ENCODE assay signal across 8 cellular contexts in the genomic region with DNA sequence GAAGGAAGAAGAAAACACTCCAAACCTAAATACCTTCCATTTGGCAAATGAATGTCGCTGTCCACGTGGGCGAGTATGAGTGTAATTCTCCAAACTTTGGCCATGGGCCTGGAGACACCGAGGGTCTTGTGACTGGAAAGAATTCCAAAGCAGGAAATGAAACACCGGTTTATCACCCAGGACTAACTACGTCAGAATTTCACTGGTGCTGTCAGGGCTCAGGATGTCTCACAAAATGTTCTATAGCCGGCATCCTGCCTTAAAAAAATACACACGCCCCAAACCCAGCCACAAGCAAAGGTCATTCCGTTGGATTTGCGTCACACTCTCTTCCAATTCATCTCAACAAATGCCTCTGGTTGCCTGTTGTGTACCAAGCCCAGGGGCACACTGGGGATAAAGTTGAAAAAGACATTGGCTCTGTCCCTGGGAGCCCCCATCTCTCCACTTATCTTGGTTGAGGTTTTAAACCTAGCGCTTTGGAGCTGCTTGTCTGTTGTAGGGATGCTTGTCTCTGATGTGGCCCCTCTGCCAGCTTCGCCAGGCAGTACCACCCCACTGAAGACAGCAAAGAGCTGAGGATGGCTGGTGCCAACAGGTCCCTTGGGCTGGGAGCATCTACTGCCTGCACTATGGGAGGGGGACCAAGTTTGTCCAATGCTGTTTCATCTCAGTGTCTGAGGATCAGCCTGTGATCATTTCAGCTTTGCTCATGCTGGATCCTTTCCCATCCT. TPM values are rescaled to one million over a fixed set of nuclear protein-coding genes. Genes with fewer than 3 reads are reported as not detected.
DNase-seq lines count a peak whose midpoint lies in the region; ATAC-seq and TF ChIP-seq lines count a peak whose summit lies in the region.

No MANE protein-coding gene starts in this region.

- peaks cover 29% of the 10 kb centered on the region for H3K9me3 Mint-ChIP-seq in GM23338
- peaks cover 11% of the 10 kb centered on the region for H3K9me3 Mint-ChIP-seq in activated naive CD8-positive, alpha-beta T cell treated with anti-CD3 and anti-CD28 coated beads, Interleukin-2, amount 10 ng/mL, durations not matched to agents 7 days and 5 days

- H3K27ac ChIP-seq in GM23338 (ENCODE audit: low read depth) = no peak overlapping the region
- H3K27ac ChIP-seq in left ventricle myocardium inferior (replicated peaks) = peak overlapping the region; percentile 94
- H3K27ac ChIP-seq in skin epidermis = peak overlapping the region in 18 of 21 experiments; percentile 21 to 85 (median 66)

- peaks cover 11% of the 10 kb centered on the region for H3K4me1 Mint-ChIP-seq in GM23338
- peaks cover 36% of the 10 kb centered on the region for H3K4me1 Mint-ChIP-seq in activated naive CD8-positive, alpha-beta T cell treated with anti-CD3 and anti-CD28 coated beads, Interleukin-2, amount 10 ng/mL, durations not matched to agents 7 days and 5 days

- no peak overlapping the region for H3K4me2 ChIP-seq in GM23338

- 0 out of 2 replicates have a peak overlapping the region, but pooled peaks have one; percentile 17 for H3K27ac Mint-ChIP-seq in GM23338
- H3K27ac Mint-ChIP-seq in activated naive CD8-positive, alpha-beta T cell treated with anti-CD3 and anti-CD28 coated beads, Interleukin-2, amount 10 ng/mL, durations not matched to agents 7 days and 5 days = peak overlapping the region; percentile 84

- DNase-seq in GM23338 (ENCODE audit: low spot score) = no peak
- DNase-seq in activated naive CD8-positive, alpha-beta T cell treated with anti-CD3 and anti-CD28 coated beads, Interleukin-2, amount 10 ng/mL, durations not matched to agents 7 days and 5 days = no peak
- DNase-seq in left ventricle myocardium inferior = no peak
- no peak for DNase-seq in H7
- DNase-seq in NCI-H1092 (lab: John Stamatoyannopoulos, UW) = no peak

- ATAC-seq in GM23338 (no peak), HG03342 (IDR thresholded peaks at IDR 0.05; ENCODE audit: unreplicated experiment) (no peak), HG02642 (IDR thresholded peaks at IDR 0.05; ENCODE audit: poor library complexity, unreplicated experiment) (no peak)
- ATAC-seq in activated naive CD8-positive, alpha-beta T cell treated with anti-CD3 and anti-CD28 coated beads, Interleukin-2, amount 10 ng/mL, durations not matched to agents 7 days and 5 days (ENCODE audit: low read depth) = no peak

- no peaks in the 10 kb centered on the region for H3F3A ChIP-seq in GM23338 (replicated peaks; ENCODE audit: low read depth)

- POLR2A ChIA-PET in activated naive CD8-positive, alpha-beta T cell treated with anti-CD3 and anti-CD28 coated beads, Interleukin-2, amount 10 ng/mL, durations not matched to agents 7 days and 5 days (lab: Charles Lee) = interaction anchor here (1.0 to 3.7 kb wide), 2 partner anchors 31 to 38 kb away, joined by 4 to 13 read pairs; a partner anchor contains a TSS

- intact Hi-C loops in left ventricle myocardium inferior (cut with micrococcal nuclease) = loop anchor here (5.0 kb wide), 1 partner anchor 37 kb away; a partner anchor contains a TSS

- peaks cover 8% of the 10 kb centered on the region for H3K27me3 Mint-ChIP-seq in GM23338 (ENCODE audit: insufficient read depth, low read depth, poor library complexity)
- peaks cover 4% of the 10 kb centered on the region for H3K27me3 Mint-ChIP-seq in activated naive CD8-positive, alpha-beta T cell treated with anti-CD3 and anti-CD28 coated beads, Interleukin-2, amount 10 ng/mL, durations not matched to agents 7 days and 5 days

- no peak for TF ChIP-seq CTCF in GM23338 (conservative IDR thresholded peaks at IDR 0.05; ENCODE audit: low read depth in 2 of 2)
- peak; percentile 12 for TF ChIP-seq CTCF in left ventricle myocardium inferior (IDR thresholded peaks at IDR 0.05; ENCODE audit: borderline replicate concordance)

- H3K4me1 ChIP-seq in GM23338 (ENCODE audit: insufficient read depth) (no peaks in the 10 kb centered on the region), left ventricle myocardium inferior (peaks cover 79% of the 10 kb centered on the region)

- H3K4me3 ChIP-seq in GM23338 (no peak overlapping the region), left ventricle myocardium inferior (peak overlapping the region; percentile 31), skin epidermis (no peak overlapping the region), H7 (ENCODE audit: insufficient read depth, low read depth, low read length) (no peak overlapping the region)

- peaks cover 47% of the 10 kb centered on the region for H3K36me3 Mint-ChIP-seq in GM23338 (ENCODE audit: low read depth)
- H3K36me3 Mint-ChIP-seq in activated naive CD8-positive, alpha-beta T cell treated with anti-CD3 and anti-CD28 coated beads, Interleukin-2, amount 10 ng/mL, durations not matched to agents 7 days and 5 days = peaks cover 14% of the 10 kb centered on the region

- H3K9me3 ChIP-seq in left ventricle myocardium inferior (replicated peaks) = no peaks in the 10 kb centered on the region

- no peaks in the 10 kb centered on the region for H3K27me3 ChIP-seq in GM23338 (ENCODE audit: insufficient read depth)
- H3K27me3 ChIP-seq in left ventricle myocardium inferior (ENCODE audit: low read depth) = no peaks in the 10 kb centered on the region
- H3K27me3 ChIP-seq in H7 (ENCODE audit: control insufficient read depth, insufficient read depth, low read length) = no peaks in the 10 kb centered on the region; the same call in 1 of the 2 replicates

- no peak overlapping the region for H2AFZ ChIP-seq in GM23338

- no peak overlapping the region for H3K4me3 Mint-ChIP-seq in GM23338
- no peak overlapping the region for H3K4me3 Mint-ChIP-seq in activated naive CD8-positive, alpha-beta T cell treated with anti-CD3 and anti-CD28 coated beads, Interleukin-2, amount 10 ng/mL, durations not matched to agents 7 days and 5 days

- H3K79me2 ChIP-seq in GM23338 (replicated peaks; ENCODE audit: insufficient read depth) = no peaks in the 10 kb centered on the region

- H4K20me1 ChIP-seq in GM23338 (replicated peaks; ENCODE audit: insufficient read depth) = no peaks in the 10 kb centered on the region

- H3K9me2 ChIP-seq in GM23338 (ENCODE audit: insufficient read depth) = peaks cover 6% of the 10 kb centered on the region; the same call in 1 of the 2 replicates

- H3K36me3 ChIP-seq in GM23338 (ENCODE audit: insufficient read depth) (peaks cover 6% of the 10 kb centered on the region; the same call in 1 of the 2 replicates), left ventricle myocardium inferior (no peaks in the 10 kb centered on the region), H7 (replicated peaks; ENCODE audit: control insufficient read depth, insufficient read depth, low read length) (peaks cover 3% of the 10 kb centered on the region)

TF ChIP-seq in GM23338, 12 proteins besides CTCF, POLR2A, EP300 and RAD21 (continues in another document):
- TF ChIP-seq, protein P1, sequence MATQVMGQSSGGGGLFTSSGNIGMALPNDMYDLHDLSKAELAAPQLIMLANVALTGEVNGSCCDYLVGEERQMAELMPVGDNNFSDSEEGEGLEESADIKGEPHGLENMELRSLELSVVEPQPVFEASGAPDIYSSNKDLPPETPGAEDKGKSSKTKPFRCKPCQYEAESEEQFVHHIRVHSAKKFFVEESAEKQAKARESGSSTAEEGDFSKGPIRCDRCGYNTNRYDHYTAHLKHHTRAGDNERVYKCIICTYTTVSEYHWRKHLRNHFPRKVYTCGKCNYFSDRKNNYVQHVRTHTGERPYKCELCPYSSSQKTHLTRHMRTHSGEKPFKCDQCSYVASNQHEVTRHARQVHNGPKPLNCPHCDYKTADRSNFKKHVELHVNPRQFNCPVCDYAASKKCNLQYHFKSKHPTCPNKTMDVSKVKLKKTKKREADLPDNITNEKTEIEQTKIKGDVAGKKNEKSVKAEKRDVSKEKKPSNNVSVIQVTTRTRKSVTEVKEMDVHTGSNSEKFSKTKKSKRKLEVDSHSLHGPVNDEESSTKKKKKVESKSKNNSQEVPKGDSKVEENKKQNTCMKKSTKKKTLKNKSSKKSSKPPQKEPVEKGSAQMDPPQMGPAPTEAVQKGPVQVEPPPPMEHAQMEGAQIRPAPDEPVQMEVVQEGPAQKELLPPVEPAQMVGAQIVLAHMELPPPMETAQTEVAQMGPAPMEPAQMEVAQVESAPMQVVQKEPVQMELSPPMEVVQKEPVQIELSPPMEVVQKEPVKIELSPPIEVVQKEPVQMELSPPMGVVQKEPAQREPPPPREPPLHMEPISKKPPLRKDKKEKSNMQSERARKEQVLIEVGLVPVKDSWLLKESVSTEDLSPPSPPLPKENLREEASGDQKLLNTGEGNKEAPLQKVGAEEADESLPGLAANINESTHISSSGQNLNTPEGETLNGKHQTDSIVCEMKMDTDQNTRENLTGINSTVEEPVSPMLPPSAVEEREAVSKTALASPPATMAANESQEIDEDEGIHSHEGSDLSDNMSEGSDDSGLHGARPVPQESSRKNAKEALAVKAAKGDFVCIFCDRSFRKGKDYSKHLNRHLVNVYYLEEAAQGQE (IDR thresholded peaks at IDR 0.05; ENCODE audit: unreplicated experiment) = no peak
- TF ChIP-seq NANOG (IDR thresholded peaks at IDR 0.05; ENCODE audit: borderline replicate concordance) (no peak), ZNF114 (CRISPR knock-in tag; IDR thresholded peaks at IDR 0.05) (no peak)

RNA-seq across cellular contexts. Expression of a gene that starts 31.2 kb away (rescaled TPM):
- total RNA-seq in GM23338 (2014; rRNA removed; shearing (Covaris generic)) = 30.7 and 39.3 TPM in 2 replicates
- 49.8 and 51.3 TPM in 2 replicates for polyA plus RNA-seq in GM23338 (2016; fragmentation: Nextera tagmentation; extraction: Ambion mirVana)
- total RNA-seq in activated naive CD8-positive, alpha-beta T cell treated with anti-CD3 and anti-CD28 coated beads, Interleukin-2, amount 10 ng/mL, durations not matched to agents 7 days and 5 days = 1 to 10 TPM; 1.4 TPM
- total RNA-seq in left ventricle myocardium inferior = 0.80 TPM
- 15.2 and 20.6 TPM in 2 replicates for total RNA-seq in H7 (2014; rRNA removed; shearing (Covaris generic))

RNA-seq across cellular contexts. Expression of a gene that starts 38.1 kb away (rescaled TPM):
- total RNA-seq in GM23338 (2014; rRNA removed; shearing (Covaris generic)) = 15.2 and 15.9 TPM in 2 replicates
- 6.4 and 6.9 TPM in 2 replicates for polyA plus RNA-seq in GM23338 (2016; fragmentation: Nextera tagmentation; extraction: Ambion mirVana)
- total RNA-seq in activated naive CD8-positive, alpha-beta T cell treated with anti-CD3 and anti-CD28 coated beads, Interleukin-2, amount 10 ng/mL, durations not matched to agents 7 days and 5 days = 10 to 100 TPM; 24.7 to 25.4 TPM
- total RNA-seq in left ventricle myocardium inferior = 35.4 TPM
- total RNA-seq in H7 (2014; rRNA removed; shearing (Covaris generic)) = 6.7 and 6.9 TPM in 2 replicates

RNA-seq across cellular contexts. Expression of a gene that starts 45.5 kb away (rescaled TPM):
- 52.5 and 75.3 TPM in 2 replicates for total RNA-seq in GM23338 (2014; rRNA removed; shearing (Covaris generic))
- polyA plus RNA-seq in GM23338 (2016; fragmentation: Nextera tagmentation; extraction: Ambion mirVana) = 182 and 204 TPM in 2 replicates
- 10 to 100 TPM; 92.2 to 97.7 TPM for total RNA-seq in activated naive CD8-positive, alpha-beta T cell treated with anti-CD3 and anti-CD28 coated beads, Interleukin-2, amount 10 ng/mL, durations not matched to agents 7 days and 5 days
- total RNA-seq in left ventricle myocardium inferior = 189 TPM
- 130 and 155 TPM in 2 replicates for total RNA-seq in H7 (2014; rRNA removed; shearing (Covaris generic))

RNA-seq across cellular contexts. Expression of a gene that starts 53.5 kb away (rescaled TPM):
- 0.39 and 0.63 TPM in 2 replicates for total RNA-seq in GM23338 (2014; rRNA removed; shearing (Covaris generic))
- polyA plus RNA-seq in GM23338 (2016; fragmentation: Nextera tagmentation; extraction: Ambion mirVana) = 0.24 and 0.89 TPM in 2 replicates
- total RNA-seq in activated naive CD8-positive, alpha-beta T cell treated with anti-CD3 and anti-CD28 coated beads, Interleukin-2, amount 10 ng/mL, durations not matched to agents 7 days and 5 days = under 1 TPM; 0.28 to 0.34 TPM
- 3.5 TPM for total RNA-seq in left ventricle myocardium inferior
- total RNA-seq in H7 (2014; rRNA removed; shearing (Covaris generic)) = 0.62 and 2.0 TPM in 2 replicates
